ENCODE assay signal across 13 cellular contexts in the genomic region with DNA sequence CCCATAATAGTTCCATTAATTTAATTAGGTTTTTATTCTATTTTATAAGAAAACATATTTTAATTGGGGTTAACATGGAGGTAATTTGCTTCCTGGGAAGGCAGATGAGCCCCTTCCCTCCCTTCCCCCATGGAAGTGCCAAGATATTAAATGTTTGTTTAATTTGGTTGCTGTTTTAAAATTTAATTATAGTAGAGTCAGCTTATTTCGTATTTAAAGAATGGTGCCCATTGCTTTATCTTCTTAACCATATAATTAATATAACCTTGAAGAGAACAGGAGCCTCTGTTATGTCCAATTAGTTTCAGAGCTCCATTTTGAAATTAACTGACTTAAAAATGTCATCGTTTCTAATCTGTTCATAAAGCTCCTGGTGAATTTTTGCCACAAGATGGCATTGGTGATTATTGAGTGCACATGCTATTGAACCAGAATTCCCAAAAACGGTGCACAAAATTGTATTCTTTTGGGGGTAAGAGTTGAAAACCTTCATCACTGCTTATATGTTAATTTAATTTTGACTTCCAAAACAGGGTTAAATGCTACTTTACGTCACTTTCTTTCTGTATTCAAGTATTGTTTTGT. TPM values are rescaled to one million over a fixed set of nuclear protein-coding genes. Genes with fewer than 3 reads are reported as not detected.
DNase-seq lines count a peak whose midpoint lies in the region; ATAC-seq, FAIRE-seq and TF ChIP-seq lines count a peak whose summit lies in the region.
"Had no signal": no experiment of that assay in that cellular context is flagged by ENCODE, and none has a peak within 500 bp of the region (broad histone marks: within the 10 kb centered on the region; RNA-seq: fewer than 3 reads in every experiment).

No MANE protein-coding gene starts in this region.

- DNase-seq in AG09309 (ENCODE audit: low read depth) = no peak
- DNase-seq in NCI-H1105 (lab: John Stamatoyannopoulos, UW) = peak; percentile 11
- peak; percentile 15 for DNase-seq in astrocyte of the spinal cord (ENCODE audit: low read depth, low spot score)
- DNase-seq in HepG2 (ENCODE audit: low spot score) = no peak
- DNase-seq in A172 (ENCODE audit: low spot score) = no peak
- DNase-seq in NCI-H226 = no peak
- DNase-seq in germinal center (ENCODE audit: low spot score) = no peak
- DNase-seq: activated CD4-positive, alpha-beta T cell treated with anti-CD3 and anti-CD28 coated beads, Interleukin-2, amount 50 U/mL, for 48 hours; activated gamma-delta T cell treated with Interleukin-2 at 50 U/mL for 16 hours; CD4-positive, alpha-beta memory T cell; NCI-H526; thyroid gland had no signal

- no peaks in the 10 kb centered on the region for H4K20me1 ChIP-seq in HepG2 (ENCODE audit: insufficient read depth, low read length)

- POLR2A ChIA-PET in HepG2 (lab: Yijun Ruan, JAX) = no interaction called here

- no peak overlapping the region for H3K27ac ChIP-seq in HepG2 (ENCODE audit: extremely low read length, insufficient read depth, low read length)
- H3K27ac ChIP-seq: thyroid gland had no signal

- no peak overlapping the region for H3K4me3 ChIP-seq in AG09309 (ENCODE audit: control insufficient read depth, low read depth, low read length)
- H3K4me3 ChIP-seq in astrocyte of the spinal cord (ENCODE audit: low read depth, low read length) = no peak overlapping the region
- no peak overlapping the region for H3K4me3 ChIP-seq in HepG2 (replicated peaks in 1 of 3; ENCODE audit: insufficient read depth in 1 of 3, low read depth in 2 of 3, low read length in 3 of 3)
- H3K4me3 ChIP-seq: thyroid gland had no signal

- ATAC-seq in HepG2 = no peak
- ATAC-seq in GM21529 (IDR thresholded peaks at IDR 0.05; ENCODE audit: unreplicated experiment) = no peak

- 91% methylated on average over 4 of the region's 4 CpGs for WGBS in HepG2 (ENCODE audit: low lambda C conversion rate)

- TF ChIP-seq CTCF in AG09309 (IDR thresholded peaks at IDR 0.05; ENCODE audit: control insufficient read depth, insufficient read depth, low read depth, low read length, missing control alignments) (peak; percentile 29), astrocyte of the spinal cord (IDR thresholded peaks at IDR 0.05; ENCODE audit: low read depth, low read length) (peak; percentile 42), HepG2 (CRISPR knock-in tag; IDR thresholded peaks at IDR 0.05) (0 out of 2 replicates have a peak, but pooled peaks have one; percentile 18)

- no peak for TF ChIP-seq EP300 in HepG2 (IDR thresholded peaks at IDR 0.05; ENCODE audit: low read depth in 2 of 2, low read length in 2 of 2)
- no peak for TF ChIP-seq EP300 in HepG2 (CRISPR knock-in tag; IDR thresholded peaks at IDR 0.05; ENCODE audit: borderline replicate concordance)

- no peak overlapping the region for H2AFZ ChIP-seq in HepG2 (ENCODE audit: low read length)

- H3K9ac ChIP-seq in HepG2 (ENCODE audit: insufficient read depth, low read depth, low read length) = no peak overlapping the region

- peaks cover 7% of the 10 kb centered on the region for H3K79me2 ChIP-seq in HepG2 (ENCODE audit: insufficient read depth, low read length)

- intact Hi-C loops in HepG2 (cut with micrococcal nuclease; ENCODE audit: unreplicated experiment) = no loop called here

- CTCF ChIA-PET in HepG2 (lab: Yijun Ruan, JAX; ENCODE audit: low intra/inter-chr PET ratio, low total read pairs) = no interaction called here

- H3K27me3 ChIP-seq in HepG2 (ENCODE audit: control insufficient read depth in 1 of 2, insufficient read depth in 2 of 2, low read length in 2 of 2) = no peaks in the 10 kb centered on the region
- H3K27me3 ChIP-seq: thyroid gland had no signal

- in situ Hi-C loops in astrocyte of the spinal cord (cut with HindIII; ENCODE audit: low sequenced_read_pairs) = no loop called here
- in situ Hi-C loops in HepG2 (cut with HindIII; ENCODE audit: extremely low pct_ligation_motif_present, low pct_unique_long_range_greater_than_20kb) = no loop called here

- no peaks in the 10 kb centered on the region for H3K36me3 ChIP-seq in HepG2 (replicated peaks in 1 of 2; ENCODE audit: control insufficient read depth in 1 of 2, insufficient read depth in 2 of 2, low read length in 2 of 2)
- H3K36me3 ChIP-seq: thyroid gland had no signal

- no peak overlapping the region for H3K4me2 ChIP-seq in HepG2 (ENCODE audit: low read depth, low read length)

- BruUV-seq in HepG2 (replicated peaks; lab: Mats Ljungman, UMichigan) = no TSS peak

- FAIRE-seq in HepG2 (lab: Jason Lieb, UNC) = no peak

- no peaks in the 10 kb centered on the region for H3K9me3 ChIP-seq in HepG2 (ENCODE audit: low read length)
- H3K9me3 ChIP-seq: thyroid gland had no signal

- no peak for TF ChIP-seq POLR2A in HepG2 (IDR thresholded peaks at IDR 0.05; ENCODE audit: insufficient read depth in 1 of 2, low read depth in 2 of 2, low read length in 2 of 2)

- H3K4me1 ChIP-seq in HepG2 (ENCODE audit: insufficient read depth, low read length) = no peaks in the 10 kb centered on the region

- no peak for TF ChIP-seq RAD21 in HepG2 (CRISPR knock-in tag; IDR thresholded peaks at IDR 0.05)

TF ChIP-seq in HepG2, 621 proteins besides CTCF, POLR2A, EP300 and RAD21:
- TF ChIP-seq PHB2 (IDR thresholded peaks at IDR 0.05; ENCODE audit: partially characterized antibody) (no peak), MAFK (conservative IDR thresholded peaks at IDR 0.05 in 1 of 2, IDR thresholded peaks at IDR 0.05 in 1 of 2; ENCODE audit: low read length in 2 of 2) (0 out of 4 replicates have a peak, but pooled peaks of 1 of the 2 experiments have one; percentile 6)

RNA-seq across cellular contexts. Expression of a gene that starts 26.0 kb away (rescaled TPM):
- total RNA-seq in HepG2 (2016; rRNA removed; fragmentation: Illumina TruSeq; extraction: Trizol) = 21.6 and 33.4 TPM in 2 replicates
- total RNA-seq in HepG2 (2016; cell fraction: cytosol; rRNA removed; fragmentation: Illumina TruSeq; extraction: Trizol; ENCODE audit: low read depth) = 16.9 and 25.1 TPM in 2 replicates
- 19.5 and 30.3 TPM in 2 replicates for total RNA-seq in HepG2 (2016; cell fraction: insoluble cytoplasmic fraction; rRNA removed; fragmentation: Illumina TruSeq; extraction: Trizol)
- total RNA-seq in HepG2 (2016; cell fraction: membrane; rRNA removed; fragmentation: Illumina TruSeq; extraction: Trizol) = 13.0 and 15.5 TPM in 2 replicates
- total RNA-seq in HepG2 (2016; cell fraction: nucleus; rRNA removed; fragmentation: Illumina TruSeq; extraction: Trizol) = 14.0 and 16.8 TPM in 2 replicates
- polyA plus RNA-seq in HepG2 (2011; rRNA removed) = 11.4 and 11.9 TPM in 2 replicates
- polyA plus RNA-seq in HepG2 (2011; cell fraction: cytosol; rRNA removed) = 7.1 and 10.1 TPM in 2 replicates
- 8.3 and 10.0 TPM in 2 replicates for polyA plus RNA-seq in HepG2 (2011; cell fraction: nucleus; rRNA removed)
- polyA plus RNA-seq in HepG2 (2012) = 11.3 and 12.7 TPM in 2 replicates
- 1.8 and 2.1 TPM in 2 replicates for polyA plus RNA-seq in HepG2 (2016; cell fraction: cytosol; fragmentation: Illumina TruSeq; extraction: Trizol; ENCODE audit: low read depth)
- polyA plus RNA-seq in HepG2 (2016; cell fraction: insoluble cytoplasmic fraction; fragmentation: Illumina TruSeq; extraction: Trizol; ENCODE audit: low read depth) = 18.3 and 18.7 TPM in 2 replicates
- polyA plus RNA-seq in HepG2 (2016; cell fraction: membrane; fragmentation: Illumina TruSeq; extraction: Trizol; ENCODE audit: low read depth) = 2.8 and 3.6 TPM in 2 replicates
- 17.6 and 19.4 TPM in 2 replicates for polyA plus RNA-seq in HepG2 (2016; cell fraction: nucleus; fragmentation: Illumina TruSeq; extraction: Trizol; ENCODE audit: insufficient read depth, low read depth)
- 16.6 and 24.5 TPM in 2 replicates for polyA minus RNA-seq in HepG2 (2011; rRNA and poly(A)+ RNA removed; ENCODE audit: low replicate concordance)
- 18.1 and 20.4 TPM in 2 replicates for polyA minus RNA-seq in HepG2 (2011; cell fraction: cytosol; rRNA and poly(A)+ RNA removed)
- polyA minus RNA-seq in HepG2 (2011; cell fraction: nucleus; rRNA and poly(A)+ RNA removed) = 11.3 TPM in 2 replicates
- total RNA-seq in A172 (2014; rRNA removed; shearing (Covaris generic)) = 21.2 and 23.0 TPM in 2 replicates

RNA-seq across cellular contexts. Expression of a gene that starts 45.2 kb away (rescaled TPM):
- total RNA-seq in HepG2 (2016; rRNA removed; fragmentation: Illumina TruSeq; extraction: Trizol) = 33.6 and 38.7 TPM in 2 replicates
- 10.4 and 11.8 TPM in 2 replicates for total RNA-seq in HepG2 (2016; cell fraction: cytosol; rRNA removed; fragmentation: Illumina TruSeq; extraction: Trizol; ENCODE audit: low read depth)
- total RNA-seq in HepG2 (2016; cell fraction: insoluble cytoplasmic fraction; rRNA removed; fragmentation: Illumina TruSeq; extraction: Trizol) = 29.9 and 43.3 TPM in 2 replicates
- total RNA-seq in HepG2 (2016; cell fraction: membrane; rRNA removed; fragmentation: Illumina TruSeq; extraction: Trizol) = 15.9 and 16.7 TPM in 2 replicates
- total RNA-seq in HepG2 (2016; cell fraction: nucleus; rRNA removed; fragmentation: Illumina TruSeq; extraction: Trizol) = 16.3 and 20.0 TPM in 2 replicates
- polyA plus RNA-seq in HepG2 (2011; rRNA removed) = 25.9 and 28.5 TPM in 2 replicates
- polyA plus RNA-seq in HepG2 (2011; cell fraction: cytosol; rRNA removed) = 26.0 and 26.9 TPM in 2 replicates
- polyA plus RNA-seq in HepG2 (2011; cell fraction: nucleus; rRNA removed) = 23.5 and 24.5 TPM in 2 replicates
- 15.1 and 16.1 TPM in 2 replicates for polyA plus RNA-seq in HepG2 (2012)
- polyA plus RNA-seq in HepG2 (2016; cell fraction: cytosol; fragmentation: Illumina TruSeq; extraction: Trizol; ENCODE audit: low read depth) = 4.0 and 4.2 TPM in 2 replicates
- 35.0 and 37.0 TPM in 2 replicates for polyA plus RNA-seq in HepG2 (2016; cell fraction: insoluble cytoplasmic fraction; fragmentation: Illumina TruSeq; extraction: Trizol; ENCODE audit: low read depth)
- 7.7 and 9.6 TPM in 2 replicates for polyA plus RNA-seq in HepG2 (2016; cell fraction: membrane; fragmentation: Illumina TruSeq; extraction: Trizol; ENCODE audit: low read depth)
- 26.9 and 31.5 TPM in 2 replicates for polyA plus RNA-seq in HepG2 (2016; cell fraction: nucleus; fragmentation: Illumina TruSeq; extraction: Trizol; ENCODE audit: insufficient read depth, low read depth)
- polyA minus RNA-seq in HepG2 (2011; rRNA and poly(A)+ RNA removed; ENCODE audit: low replicate concordance) = 34.2 and 46.8 TPM in 2 replicates
- 12.8 and 16.2 TPM in 2 replicates for polyA minus RNA-seq in HepG2 (2011; cell fraction: cytosol; rRNA and poly(A)+ RNA removed)
- 18.2 TPM in 2 replicates for polyA minus RNA-seq in HepG2 (2011; cell fraction: nucleus; rRNA and poly(A)+ RNA removed)
- total RNA-seq in A172 (2014; rRNA removed; shearing (Covaris generic)) = 32.5 and 49.3 TPM in 2 replicates

Comparison
In these comparisons a context has a peak if more than half of its experiments do, and no peak if none do; other contexts are left out.
1. DNase-seq: peak in NCI-H1105 (single experiment) and astrocyte of the spinal cord (single experiment); none in AG09309 (single experiment), HepG2 (single experiment), A172 (single experiment), NCI-H226 (single experiment) and germinal center (single experiment).
2. Peak in every context shown above with its lines, with median percentiles within 50 percentile points of each other: CTCF ChIP-seq.